ENCODE assay signal across 1 cellular context in genomic region chr17:41653421-41654133, GRCh38.
TF ChIP-seq lines count a peak whose summit lies in the region.

No MANE protein-coding gene starts in this region.

TF ChIP-seq in HepG2, 621 proteins besides CTCF, POLR2A, EP300 and RAD21:
- peak; percentile 29 for TF ChIP-seq MED8 (CRISPR knock-in tag; IDR thresholded peaks at IDR 0.05; ENCODE audit: insufficient replicate concordance)
- no peak for TF ChIP-seq KAT7 (CRISPR knock-in tag; IDR thresholded peaks at IDR 0.05; ENCODE audit: borderline replicate concordance)
